In the genomic region with DNA sequence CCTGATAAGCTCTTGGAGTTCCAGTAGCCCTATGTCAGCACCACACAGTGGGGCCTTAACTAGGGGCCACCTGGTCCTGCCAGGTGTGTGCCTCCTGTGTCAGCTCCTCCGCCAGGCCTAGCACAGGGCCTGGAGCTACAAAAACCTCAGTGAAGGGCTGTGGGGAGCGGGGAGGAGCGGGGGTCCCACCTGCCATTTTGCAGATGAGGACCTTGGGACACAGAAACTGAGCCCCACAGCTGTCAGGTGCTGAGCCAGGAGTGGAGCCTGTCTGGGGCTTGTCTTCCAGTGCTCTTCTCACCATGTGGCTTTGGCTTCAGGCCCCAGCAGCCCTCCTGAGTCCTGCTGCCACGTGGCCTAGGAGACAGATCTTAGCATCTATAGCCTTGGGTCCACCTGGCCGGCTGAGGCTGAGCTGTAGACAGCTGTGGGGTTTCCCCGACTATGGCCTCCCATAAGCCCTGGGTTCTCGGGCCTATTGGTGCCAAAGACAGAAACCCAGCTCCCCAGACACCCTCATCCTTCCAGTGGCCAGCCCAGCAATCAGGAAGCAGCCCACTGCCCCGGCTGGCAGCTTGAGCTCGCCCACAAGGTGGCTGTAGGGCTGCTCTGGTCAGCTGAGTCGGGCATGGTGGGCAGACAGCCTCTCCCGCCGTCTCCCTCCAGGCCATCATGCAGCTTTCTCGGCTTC, we compare ENCODE assay signal across 18 cellular contexts.
A peak's percentile ranks its signal among the peaks of the same experiment; 100 is the strongest.
DNase-seq lines count a peak whose midpoint lies in the region; TF ChIP-seq lines count a peak whose summit lies in the region.
"Had no signal": no experiment of that assay in that cellular context is flagged by ENCODE, and none has a peak within 500 bp of the region (broad histone marks: within the 10 kb centered on the region; RNA-seq: fewer than 3 reads in every experiment).

No MANE protein-coding gene starts in this region.

- no peak overlapping the region for H3K18ac ChIP-seq in mesenchymal stem cell (ENCODE audit: low read depth in 1 of 2, low read length in 2 of 2)

- H2AK5ac ChIP-seq in mesenchymal stem cell (ENCODE audit: low read length, severe bottlenecking) = no peak overlapping the region

- H3K9ac ChIP-seq in mesenchymal stem cell (ENCODE audit: low read length) = no peak overlapping the region
- H3K9ac ChIP-seq: SK-N-SH had no signal

- 95% methylated on average over 13 of the region's 13 CpGs for WGBS in mesenchymal stem cell

- H3K23ac ChIP-seq in mesenchymal stem cell (ENCODE audit: low read length in 2 of 2) = no peak overlapping the region

- H3K4me3 ChIP-seq in coronary artery (no peak overlapping the region), mesenchymal stem cell (ENCODE audit: insufficient read depth in 1 of 2, low read depth in 1 of 2, low read length in 2 of 2) (no peak overlapping the region)
- H3K4me3 ChIP-seq: Peyer's patch had no signal

- no peak overlapping the region for H2BK15ac ChIP-seq in mesenchymal stem cell (ENCODE audit: low read depth, poor library complexity, severe bottlenecking)

- no peak overlapping the region for H3K4ac ChIP-seq in mesenchymal stem cell (ENCODE audit: low read depth in 1 of 2, low read length in 2 of 2)

- H3K36me3 ChIP-seq in mesenchymal stem cell (ENCODE audit: control insufficient read depth in 1 of 2, insufficient read depth in 2 of 2, low read depth in 1 of 2, low read length in 2 of 2) = peaks cover 60 to 75% of the 10 kb centered on the region in 2 experiments

- H3K9me3 ChIP-seq in mesenchymal stem cell (ENCODE audit: control insufficient read depth, low read length) = no peaks in the 10 kb centered on the region
- H3K9me3 ChIP-seq: Peyer's patch, SK-N-SH had no signal

- H3K4me2 ChIP-seq in mesenchymal stem cell (ENCODE audit: low read length, poor library complexity, severe bottlenecking) = no peak overlapping the region
- H3K4me2 ChIP-seq: SK-N-SH had no signal

- no peak overlapping the region for H2BK12ac ChIP-seq in mesenchymal stem cell (ENCODE audit: low read length in 2 of 2)

- DNase-seq in RPMI8226 = peak; percentile 94
- no peak for DNase-seq in coronary artery (ENCODE audit: low spot score)
- no peak for DNase-seq in mesenchymal stem cell
- DNase-seq in substantia nigra (lab: John Stamatoyannopoulos, UW) = peak in 1 of 49 donors; percentile 37
- no peak for DNase-seq in effector CD8-positive, alpha-beta T cell (lab: John Stamatoyannopoulos, UW)
- DNase-seq in stimulated activated CD4-positive, alpha-beta T cell treated with anti-CD3 and anti-CD28 coated beads, Interleukin-4, amount 100 ng/mL, for 4 hours = no peak
- no peak for DNase-seq in DMS79 treated with DMSO at 0.1 percent for 48 hours (lab: John Stamatoyannopoulos, UW)
- DNase-seq: activated CD4-positive, alpha-beta memory T cell treated with anti-CD3 and anti-CD28 coated beads for 36 hours; activated gamma-delta T cell treated with Interleukin-2 at 50 U/mL for 16 hours; activated T-cell treated with anti-CD3 and anti-CD28 coated beads for 4 hours; DMS79; effector memory CD4-positive, alpha-beta T cell; NCI-H2029; NCI-H446; Peyer's patch; SK-N-SH; T-helper 9 cell; trophoblast cell had no signal

- H3K27ac ChIP-seq in coronary artery = peak overlapping the region; percentile 28 to 58
- H3K27ac ChIP-seq in mesenchymal stem cell (ENCODE audit: low read length, poor library complexity, severe bottlenecking) = no peak overlapping the region
- H3K27ac ChIP-seq in substantia nigra (ENCODE audit: low read depth, low read length, poor library complexity, severe bottlenecking) = peak overlapping the region; percentile 72

- peaks cover 15% of the 10 kb centered on the region for H3K79me1 ChIP-seq in mesenchymal stem cell (replicated peaks; ENCODE audit: low read length, poor library complexity, severe bottlenecking)

- no peak overlapping the region for H2AFZ ChIP-seq in mesenchymal stem cell (ENCODE audit: low read depth, low read length)

- no peaks in the 10 kb centered on the region for H3K27me3 ChIP-seq in mesenchymal stem cell (ENCODE audit: control insufficient read depth in 1 of 2, insufficient read depth in 1 of 2, low read length in 2 of 2)
- H3K27me3 ChIP-seq: Peyer's patch had no signal

- TF ChIP-seq CTCF in coronary artery (IDR thresholded peaks at IDR 0.05) = no peak

- peak overlapping the region; percentile 66 for H4K91ac ChIP-seq in mesenchymal stem cell (ENCODE audit: low read length)

- H3K14ac ChIP-seq in mesenchymal stem cell (ENCODE audit: low read length in 2 of 2) = no peak overlapping the region

- H4K8ac ChIP-seq in mesenchymal stem cell (ENCODE audit: low read length) = no peak overlapping the region

- H2BK5ac ChIP-seq in mesenchymal stem cell (ENCODE audit: low read depth, low read length, poor library complexity, severe bottlenecking) = no peak overlapping the region

- no peak overlapping the region for H2BK120ac ChIP-seq in mesenchymal stem cell (ENCODE audit: low read depth, low read length)

- peaks cover 9% of the 10 kb centered on the region for H3K4me1 ChIP-seq in mesenchymal stem cell (ENCODE audit: control insufficient read depth, insufficient read depth, low read depth, low read length)
